ENCODE assay signal across 1 cellular context in genomic region chr2:42182654-42183308, GRCh38.
TF ChIP-seq lines count a peak whose summit lies in the region.

No MANE protein-coding gene starts in this region.

TF ChIP-seq in IMR-90, 13 proteins besides CTCF, POLR2A, EP300 and RAD21:
- no peak for TF ChIP-seq USF2 (IDR thresholded peaks at IDR 0.05; ENCODE audit: low read depth, low read length)
- no peak for TF ChIP-seq RFX5 (IDR thresholded peaks at IDR 0.05; ENCODE audit: low read depth, low read length)
